In the genomic region with DNA sequence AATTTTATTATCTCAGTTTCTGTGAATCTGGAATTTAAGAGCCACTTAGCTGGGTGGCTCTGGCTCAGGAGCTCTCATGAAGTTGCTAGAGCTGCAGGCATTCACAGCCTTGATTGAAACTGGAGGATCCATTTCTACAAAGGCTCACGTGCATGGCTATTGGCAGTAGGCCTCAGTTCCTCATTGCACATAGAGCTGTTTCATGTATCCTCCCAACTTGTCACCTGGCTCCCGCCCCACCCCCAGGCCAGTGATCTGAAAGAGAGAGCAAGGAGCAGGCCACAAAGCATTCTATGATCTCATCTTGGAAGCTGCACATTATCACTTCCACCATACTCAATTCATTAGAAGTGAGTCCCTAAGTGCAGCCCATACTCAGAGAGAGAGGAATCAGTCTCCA, we compare ENCODE assay signal across 15 cellular contexts. TPM values are rescaled to one million over a fixed set of nuclear protein-coding genes. Genes with fewer than 3 reads are reported as not detected.
DNase-seq lines count a peak whose midpoint lies in the region; ATAC-seq, FAIRE-seq and TF ChIP-seq lines count a peak whose summit lies in the region.
"Had no signal": no experiment of that assay in that cellular context is flagged by ENCODE, and none has a peak within 500 bp of the region (broad histone marks: within the 10 kb centered on the region; RNA-seq: fewer than 3 reads in every experiment).

No MANE protein-coding gene starts in this region.

- DNase-seq in DND-41 (peak; percentile 14), IMR-90 (no peak), GM12878 (ENCODE audit: low read depth, low spot score) (no peak), ureter (ENCODE audit: low spot score) (no peak), epidermal melanocyte (ENCODE audit: insufficient read length, low spot score) (no peak), NCI-H446 (lab: John Stamatoyannopoulos, UW) (no peak)
- no peak for DNase-seq in activated naive CD4-positive, alpha-beta T cell treated with anti-CD3 and anti-CD28 coated beads, Interleukin-2, amount 50 U/mL, for 72 hours (ENCODE audit: low spot score in 2 of 2)
- DNase-seq: activated CD4-positive, alpha-beta T cell treated with anti-CD3 and anti-CD28 coated beads for 36 hours; NCI-H1092 treated with DMSO at 0.1 percent for 48 hours; NCI-H526 treated with DMSO at 0.1 percent for 48 hours; stimulated activated CD4-positive, alpha-beta T cell treated with anti-CD3 and anti-CD28 coated beads, Interleukin-12 subunit alpha, Interleukin-12 subunit beta, amount 100 ng/mL, for 4 hours had no signal

- no TSS peak for BruUV-seq in IMR-90 (replicated peaks; lab: Mats Ljungman, UMichigan)
- BruUV-seq in GM12878 (replicated peaks; lab: Mats Ljungman, UMichigan): no TSS peak

- H3K9me3 Mint-ChIP-seq in activated naive CD4-positive, alpha-beta T cell treated with anti-CD3 and anti-CD28 coated beads, Interleukin-2, amount 50 U/mL, for 72 hours: no peaks in the 10 kb centered on the region
- H3K9me3 Mint-ChIP-seq: brain had no signal

- ATAC-seq in DND-41 (ENCODE audit: insufficient read depth, low read depth) (no peak), GM21360 (IDR thresholded peaks at IDR 0.05; ENCODE audit: unreplicated experiment) (peak; percentile 76), IMR-90 (ENCODE audit: low read depth) (no peak), GM12878 (peak; percentile 51)
- ATAC-seq in activated naive CD4-positive, alpha-beta T cell treated with anti-CD3 and anti-CD28 coated beads, Interleukin-2, amount 50 U/mL, for 72 hours: no peak
- ATAC-seq: activated CD4-positive, alpha-beta T cell treated with anti-CD3 and anti-CD28 coated beads for 36 hours had no signal

- H3K4me2 ChIP-seq in DND-41 (ENCODE audit: insufficient read depth, low read length): no peak overlapping the region
- H3K4me2 ChIP-seq in IMR-90 (ENCODE audit: low read depth, low read length): no peak overlapping the region
- H3K4me2 ChIP-seq in GM12878 (ENCODE audit: control insufficient read depth, insufficient read depth): no peak overlapping the region

- H4K91ac ChIP-seq in IMR-90 (ENCODE audit: insufficient read depth, low read depth, low read length): no peak overlapping the region

- TF ChIP-seq RAD21 in IMR-90 (IDR thresholded peaks at IDR 0.05; ENCODE audit: low read length) (no peak), GM12878 (IDR thresholded peaks at IDR 0.05; ENCODE audit: insufficient read depth, low read depth, low read length) (no peak)

- no peak overlapping the region for H2AK9ac ChIP-seq in IMR-90 (replicated peaks; ENCODE audit: low read depth, low read length, poor library complexity)

- POLR2A ChIA-PET in IMR-90 (lab: Charles Lee; ENCODE audit: unreplicated experiment): no interaction called here
- POLR2A ChIA-PET in GM12878 (lab: Charles Lee): interaction anchor here (0.6 kb wide), 1 partner anchor 65 kb away, joined by 3 read pairs; no protein-coding TSS in a partner anchor

- H3K14ac ChIP-seq in IMR-90 (replicated peaks; ENCODE audit: low read depth, low read length): no peak overlapping the region

- no peaks in the 10 kb centered on the region for H3K79me1 ChIP-seq in IMR-90 (ENCODE audit: low read depth in 1 of 2, low read length in 2 of 2)

- intact Hi-C loops in IMR-90 (cut with micrococcal nuclease) (no loop called here), GM12878 (cut with micrococcal nuclease; ENCODE audit: unreplicated experiment) (loop anchor here (5.0 kb wide), 1 partner anchor 309 kb away; no protein-coding TSS in a partner anchor)

- no peak for FAIRE-seq in GM12878 (lab: Jason Lieb, UNC)
- FAIRE-seq: endometrium had no signal

- RAD21 ChIA-PET in GM12878 (lab: Charles Lee; ENCODE audit: unreplicated experiment): interaction anchor here (1.5 to 5.8 kb wide), 3 partner anchors 21 to 115 kb away, joined by 6 to 60 read pairs (median 9); a partner anchor contains a TSS

- no CpG with 5 or more reads among the region's 2 CpGs for WGBS in IMR-90 (ENCODE audit: extremely low coverage in 2 of 2, insufficient read length in 1 of 2), 2 experiments
- WGBS in GM12878 (ENCODE audit: insufficient coverage, insufficient replicate concordance, low lambda C conversion rate, missing lambda C conversion rate): 40% methylated on average over 2 of the region's 2 CpGs

- no peak overlapping the region; the same call in 2 of the 3 replicates for H2BK15ac ChIP-seq in IMR-90 (ENCODE audit: low read depth, low read length)

- TF ChIP-seq EP300 in GM12878 (IDR thresholded peaks at IDR 0.05; ENCODE audit: borderline replicate concordance in 1 of 2, control insufficient read depth in 1 of 2, low read depth in 2 of 2, low read length in 2 of 2): no peak

- TF ChIP-seq POLR2A in IMR-90 (IDR thresholded peaks at IDR 0.05; ENCODE audit: low read depth, low read length) (no peak), GM12878 (IDR thresholded peaks at IDR 0.05; ENCODE audit: low read depth, low read length) (no peak)

- H4K8ac ChIP-seq in IMR-90 (ENCODE audit: low read depth in 2 of 2, low read length in 2 of 2): no peak overlapping the region

- no peak overlapping the region for H2AFZ ChIP-seq in DND-41 (ENCODE audit: low read depth, low read length)
- no peak overlapping the region for H2AFZ ChIP-seq in IMR-90 (replicated peaks; ENCODE audit: low read length, poor library complexity)
- H2AFZ ChIP-seq in GM12878 (ENCODE audit: control insufficient read depth, low read depth, low read length): no peak overlapping the region

- no peak overlapping the region for H3K23ac ChIP-seq in IMR-90 (ENCODE audit: low read depth, low read length)

- H3K18ac ChIP-seq in IMR-90 (ENCODE audit: low read depth, low read length): no peak overlapping the region

- H3K9me3 ChIP-seq in DND-41 (ENCODE audit: insufficient read depth, low read length, severe bottlenecking): no peaks in the 10 kb centered on the region
- H3K9me3 ChIP-seq in IMR-90 (ENCODE audit: control insufficient read depth, insufficient read depth, low read length): no peaks in the 10 kb centered on the region
- no peaks in the 10 kb centered on the region; the same call in 2 of the 3 replicates for H3K9me3 ChIP-seq in GM12878 (replicated peaks; ENCODE audit: control insufficient read depth, insufficient read depth, low read length)

- SMC1A ChIA-PET in GM12878 (lab: Charles Lee; ENCODE audit: uncharacterized antibody, unreplicated experiment): interaction anchor here (0.8 to 5.4 kb wide), 8 partner anchors 12 to 311 kb away, joined by 3 to 88 read pairs (median 6); no protein-coding TSS in a partner anchor

- no peaks in the 10 kb centered on the region for H3K9me1 ChIP-seq in IMR-90 (ENCODE audit: insufficient read depth, low read length)

- H3K27ac Mint-ChIP-seq in activated naive CD4-positive, alpha-beta T cell treated with anti-CD3 and anti-CD28 coated beads, Interleukin-2, amount 50 U/mL, for 72 hours: no peak overlapping the region
- H3K27ac Mint-ChIP-seq: activated CD4-positive, alpha-beta T cell treated with anti-CD3 and anti-CD28 coated beads for 36 hours; brain had no signal

- no peak overlapping the region for H2BK5ac ChIP-seq in IMR-90 (ENCODE audit: low read depth, low read length, poor library complexity, severe bottlenecking)

- H3K4me3 ChIP-seq in DND-41 (ENCODE audit: low read depth in 1 of 2, low read length in 2 of 2) (no peak overlapping the region), IMR-90 (ENCODE audit: insufficient read depth, low read depth, low read length) (no peak overlapping the region), GM12878 (no peak overlapping the region)
- H3K4me3 ChIP-seq: SK-N-MC had no signal

- H3K27ac ChIP-seq in DND-41 (ENCODE audit: low read length) (no peak overlapping the region), IMR-90 (ENCODE audit: insufficient read depth, low read length) (no peak overlapping the region), GM12878 (ENCODE audit: control insufficient read depth, insufficient read depth) (no peak overlapping the region)
- H3K27ac ChIP-seq: SK-N-MC had no signal

- H4K5ac ChIP-seq in IMR-90 (ENCODE audit: low read depth, low read length): no peak overlapping the region

- H3K9ac ChIP-seq in DND-41 (ENCODE audit: low read depth, low read length) (no peak overlapping the region), IMR-90 (ENCODE audit: low read depth, low read length) (no peak overlapping the region), GM12878 (ENCODE audit: control insufficient read depth, insufficient read depth, low read length) (no peak overlapping the region)

- CTCF ChIA-PET in IMR-90 (lab: Yijun Ruan, JAX) (interaction anchor here (1.1 to 1.5 kb wide), 3 partner anchors 13 to 115 kb away, joined by 3 to 4 read pairs (median 4); no protein-coding TSS in a partner anchor), GM12878 (lab: Yijun Ruan, JAX) (interaction anchor here (0.7 to 9.2 kb wide), 8 partner anchors 11 to 312 kb away, joined by 3 to 122 read pairs (median 11); a partner anchor contains a TSS)

- H3K36me3 ChIP-seq in DND-41 (ENCODE audit: insufficient read depth, low read length) (no peaks in the 10 kb centered on the region), IMR-90 (ENCODE audit: control insufficient read depth, insufficient read depth, low read length) (no peaks in the 10 kb centered on the region), GM12878 (ENCODE audit: control insufficient read depth in 2 of 2, insufficient read depth in 2 of 2, low read length in 1 of 2) (no peaks in the 10 kb centered on the region)

- H3K79me2 ChIP-seq in DND-41 (ENCODE audit: insufficient read depth, low read length): no peaks in the 10 kb centered on the region
- H3K79me2 ChIP-seq in GM12878 (ENCODE audit: control insufficient read depth, insufficient read depth, low read length): no peaks in the 10 kb centered on the region

- H2AK5ac ChIP-seq in IMR-90 (ENCODE audit: low read depth, low read length): peak overlapping the region; percentile 20; the same call in 1 of the 2 replicates

- no peak overlapping the region for H3K56ac ChIP-seq in IMR-90 (ENCODE audit: extremely low read depth, insufficient read depth, low read length)

- H3K36me3 Mint-ChIP-seq in activated naive CD4-positive, alpha-beta T cell treated with anti-CD3 and anti-CD28 coated beads, Interleukin-2, amount 50 U/mL, for 72 hours: no peaks in the 10 kb centered on the region
- H3K36me3 Mint-ChIP-seq: brain had no signal

- H3K27me3 ChIP-seq in DND-41 (ENCODE audit: insufficient read depth, low read length, poor library complexity): no peaks in the 10 kb centered on the region
- no peaks in the 10 kb centered on the region for H3K27me3 ChIP-seq in IMR-90 (ENCODE audit: control insufficient read depth, insufficient read depth, low read length)
- H3K27me3 ChIP-seq in GM12878 (replicated peaks in 1 of 2; ENCODE audit: control insufficient read depth in 2 of 2, insufficient read depth in 2 of 2, low read length in 1 of 2): no peaks in the 10 kb centered on the region

- dilution Hi-C loops in IMR-90 (cut with HindIII; ENCODE audit: low sequenced_read_pairs, unreplicated experiment): no loop called here

- H3K4me1 ChIP-seq in DND-41 (ENCODE audit: insufficient read depth, low read length) (no peaks in the 10 kb centered on the region), IMR-90 (ENCODE audit: control insufficient read depth, insufficient read depth, low read length) (peaks cover 3% of the 10 kb centered on the region), GM12878 (ENCODE audit: control insufficient read depth, insufficient read depth, low read length) (no peaks in the 10 kb centered on the region)

- H2BK120ac ChIP-seq in IMR-90 (ENCODE audit: low read depth, low read length): peak overlapping the region; percentile 29; the same call in 1 of the 2 replicates

- peak overlapping the region; percentile 20 for H3K4ac ChIP-seq in IMR-90 (ENCODE audit: low read depth, low read length)

- in situ Hi-C loops in IMR-90 (cut with MboI; ENCODE audit: low sequenced_read_pairs): no loop called here
- in situ Hi-C loops in GM12878 (cut with MboI): no loop called here

- TF ChIP-seq CTCF in DND-41 (IDR thresholded peaks at IDR 0.05; ENCODE audit: borderline replicate concordance, extremely low read depth, low read length, poor library complexity, severe bottlenecking) (no peak), IMR-90 (conservative IDR thresholded peaks at IDR 0.05; ENCODE audit: low read depth, low read length) (no peak), GM12878 (IDR thresholded peaks at IDR 0.05 in 2 of 3, conservative IDR thresholded peaks at IDR 0.05 in 1 of 3; ENCODE audit: control insufficient read depth in 2 of 3, extremely low read depth in 1 of 3, insufficient read depth in 1 of 3, low read depth in 3 of 3, low read length in 3 of 3) (no peak)

- H4K20me1 ChIP-seq in DND-41 (ENCODE audit: insufficient read depth, low read length) (no peaks in the 10 kb centered on the region), IMR-90 (ENCODE audit: insufficient read depth, low read length) (no peaks in the 10 kb centered on the region), GM12878 (ENCODE audit: control insufficient read depth, insufficient read depth) (no peaks in the 10 kb centered on the region)

- H2BK20ac ChIP-seq in IMR-90 (ENCODE audit: low read depth, low read length): peak overlapping the region; percentile 46

RNA-seq across cellular contexts. Expression of a gene that starts 18.5 kb away (rescaled TPM):
- total RNA-seq in IMR-90 (2012; rRNA removed) (4.7 and 8.3 TPM in 2 replicates), GM12878 (2014; rRNA removed) (16.8 and 23.2 TPM in 2 replicates), GM12878 (2014; rRNA removed; fragmentation: Illumina TruSeq; extraction: Trizol) (20.2 and 20.9 TPM in 2 replicates), GM12878 (2021) (18.2 and 19.8 TPM in 2 replicates), ureter (28.3 TPM)
- polyA plus RNA-seq in IMR-90 (2012; rRNA removed) (3.3 and 4.0 TPM in 2 replicates), GM12878 (2011; rRNA removed) (29.1 and 52.5 TPM in 2 replicates), GM12878 (2014; fragmentation: Illumina TruSeq; extraction: Trizol) (14.4 and 19.7 TPM in 2 replicates), GM12878 (2014; fragmentation: Nextera tagmentation; extraction: Ambion mirVana) (1 to 10 TPM; 5.6 to 7.2 TPM), GM12878 (2014; rRNA removed) (12.9 and 14.7 TPM in 2 replicates), GM12878 (2016; fragmentation: Nextera tagmentation; extraction: Ambion mirVana) (10 to 100 TPM; 15.9 to 17.1 TPM)
- polyA plus RNA-seq in IMR-90 (2012; cell fraction: cytosol; rRNA removed): 3.6 and 3.8 TPM in 2 replicates
- polyA plus RNA-seq in IMR-90 (2012; cell fraction: nucleus; rRNA removed; ENCODE audit: low replicate concordance): 3.3 and 5.4 TPM in 2 replicates
- total RNA-seq in GM12878 (2013; cell fraction: nucleolus; rRNA removed): 27.8 and 30.2 TPM in 2 replicates
- polyA plus RNA-seq in GM12878 (2011; ENCODE audit: low read depth): 3.3 TPM
- polyA plus RNA-seq in GM12878 (2011; cell fraction: cytosol; rRNA removed): 6.4 and 7.7 TPM in 2 replicates
- polyA plus RNA-seq in GM12878 (2011; cell fraction: nucleus; rRNA removed): 16.9 and 21.3 TPM in 2 replicates
- 7.2 and 10.6 TPM in 2 replicates for polyA plus RNA-seq in GM12878 (2012)
- 3.8 and 6.7 TPM in 2 replicates for polyA minus RNA-seq in GM12878 (2011; rRNA and poly(A)+ RNA removed)
- 10.6 and 11.9 TPM in 2 replicates for polyA minus RNA-seq in GM12878 (2011; cell fraction: cytosol; rRNA and poly(A)+ RNA removed)
- polyA minus RNA-seq in GM12878 (2011; cell fraction: nucleus; rRNA and poly(A)+ RNA removed): 9.9 and 13.1 TPM in 2 replicates
- total RNA-seq in activated naive CD4-positive, alpha-beta T cell treated with anti-CD3 and anti-CD28 coated beads, Interleukin-2, amount 50 U/mL, for 72 hours: 10 to 100 TPM; 15.0 to 19.2 TPM

Comparison
In these comparisons a context has a peak if more than half of its experiments do, and no peak if none do; other contexts are left out.
1. ATAC-seq: peak in GM21360 (single experiment) and GM12878 (single experiment); none in DND-41 (single experiment), IMR-90 (single experiment) and activated naive CD4-positive, alpha-beta T cell treated with anti-CD3 and anti-CD28 coated beads, Interleukin-2, amount 50 U/mL, for 72 hours (0 of 2).